In the genomic region with DNA sequence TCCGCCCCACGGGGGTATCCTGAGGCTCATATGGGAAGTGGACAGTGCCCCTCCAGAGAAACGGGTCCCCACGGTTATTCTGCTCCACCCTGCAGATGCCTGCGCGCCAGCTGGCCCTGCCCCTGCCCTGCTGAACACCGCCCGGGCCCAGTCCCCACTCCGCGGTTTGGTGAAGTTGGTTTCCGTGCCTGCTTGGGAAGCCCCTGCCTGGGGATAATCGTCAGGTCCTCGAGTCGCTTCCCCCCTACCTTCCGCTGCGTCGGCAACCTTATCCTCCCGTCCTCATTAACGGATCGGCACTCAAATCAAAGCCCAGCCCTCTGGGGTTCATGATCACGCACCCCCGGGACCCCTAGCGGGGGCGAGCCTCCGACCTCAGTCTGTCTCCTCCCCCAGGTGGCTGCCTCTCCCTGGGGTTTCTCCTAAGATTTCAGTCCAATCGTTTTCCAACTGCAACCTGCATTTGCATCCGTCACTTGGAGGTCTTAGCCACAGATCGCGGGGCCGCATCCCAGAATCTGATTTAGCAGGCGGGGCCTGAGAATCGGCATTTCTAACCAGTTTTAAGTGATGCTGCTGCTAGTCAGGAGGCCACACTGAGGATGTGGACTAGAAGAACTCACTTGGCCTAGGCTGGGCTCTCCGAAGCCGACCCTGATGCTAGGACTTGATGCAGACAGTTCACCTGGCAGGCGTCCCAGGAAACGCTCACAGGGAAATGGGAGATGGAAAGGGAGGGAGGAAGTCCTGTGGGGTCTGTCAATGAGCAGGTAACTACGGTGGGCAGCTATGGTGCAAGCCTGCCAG, we compare ENCODE assay signal across 8 cellular contexts. TPM values are rescaled to one million over a fixed set of nuclear protein-coding genes. Genes with fewer than 3 reads are reported as not detected.
A peak's percentile ranks its signal among the peaks of the same experiment; 100 is the strongest.
DNase-seq lines count a peak whose midpoint lies in the region; ATAC-seq lines count a peak whose summit lies in the region.

No MANE protein-coding gene starts in this region.

- H3K4me3 Mint-ChIP-seq in T-cell, result peak overlapping the region; percentile 66 to 85 (median 74)

- peak; percentile 32 to 68 (median 34) for ATAC-seq in T-cell (replicated peaks in 1 of 4)
- ATAC-seq in GM18520 (IDR thresholded peaks at IDR 0.05; ENCODE audit: unreplicated experiment), result no peak

- POLR2A ChIA-PET in T-cell (lab: Charles Lee), result interaction anchor here (0.6 to 0.7 kb wide), 2 partner anchors 62 to 104 kb away, joined by 3 read pairs; no protein-coding TSS in a partner anchor

- DNase-seq in DMS53 (lab: John Stamatoyannopoulos, UW), result peak; percentile 24
- DNase-seq in DMS53 treated with DMSO at 0.1 percent for 48 hours (lab: John Stamatoyannopoulos, UW; ENCODE audit: unreplicated experiment), result no peak
- DNase-seq in T-cell, result peak in 32 of 34 experiments; percentile 16 to 67 (median 48)
- DNase-seq in effector CD4-positive, alpha-beta T cell, result peak; percentile 47
- DNase-seq in retina, result peak; percentile 66
- no peak for DNase-seq in cerebellar nuclear complex (lab: John Stamatoyannopoulos, UW)
- no peak for DNase-seq in SW480 (ENCODE audit: low spot score)

- peaks cover 0 to 6% of the 10 kb centered on the region in 2 donors for H3K27me3 Mint-ChIP-seq in T-cell

- peaks cover 7 to 15% (median 11%) of the 10 kb centered on the region in 3 donors for H3K4me1 Mint-ChIP-seq in T-cell

- H3K9me3 Mint-ChIP-seq in T-cell, result no peaks in the 10 kb centered on the region

- H3K27ac Mint-ChIP-seq in T-cell, result peak overlapping the region; percentile 34 to 66

- H3K36me3 Mint-ChIP-seq in T-cell, result peaks cover 10% of the 10 kb centered on the region

- CTCF ChIA-PET in T-cell (lab: Charles Lee), result no interaction called here

RNA-seq across cellular contexts. Expression of gene WDR86, which starts 27.6 kb away (rescaled TPM):
- 10 to 100 TPM in 3 of 5 donors, 1 to 10 TPM in 2; 3.1 to 26.0 (median 10.1) TPM for total RNA-seq in T-cell

RNA-seq across cellular contexts. Expression of gene NUB1, which starts 40.7 kb away (rescaled TPM):
- total RNA-seq in T-cell, result 10 to 100 TPM; 77.4 to 98.9 (median 87.7) TPM

RNA-seq across cellular contexts. Expression of gene CRYGN, which starts 57.7 kb away (rescaled TPM):
- total RNA-seq in T-cell, result 1 to 10 TPM in 2 of 5 donors, under 1 TPM in 1, not detected in 2; 0.98 to 1.8 (median 1.0) TPM

Comparison
In these comparisons a context has a peak if more than half of its experiments do, and no peak if none do; other contexts are left out.
1. DNase-seq: peak in DMS53 (single experiment), T-cell (32 of 34), effector CD4-positive, alpha-beta T cell (single experiment) and retina (single experiment); none in DMS53 treated with DMSO at 0.1 percent for 48 hours (single experiment), cerebellar nuclear complex (0 of 2) and SW480 (single experiment).